ENCODE assay signal across 25 cellular contexts in the genomic region with DNA sequence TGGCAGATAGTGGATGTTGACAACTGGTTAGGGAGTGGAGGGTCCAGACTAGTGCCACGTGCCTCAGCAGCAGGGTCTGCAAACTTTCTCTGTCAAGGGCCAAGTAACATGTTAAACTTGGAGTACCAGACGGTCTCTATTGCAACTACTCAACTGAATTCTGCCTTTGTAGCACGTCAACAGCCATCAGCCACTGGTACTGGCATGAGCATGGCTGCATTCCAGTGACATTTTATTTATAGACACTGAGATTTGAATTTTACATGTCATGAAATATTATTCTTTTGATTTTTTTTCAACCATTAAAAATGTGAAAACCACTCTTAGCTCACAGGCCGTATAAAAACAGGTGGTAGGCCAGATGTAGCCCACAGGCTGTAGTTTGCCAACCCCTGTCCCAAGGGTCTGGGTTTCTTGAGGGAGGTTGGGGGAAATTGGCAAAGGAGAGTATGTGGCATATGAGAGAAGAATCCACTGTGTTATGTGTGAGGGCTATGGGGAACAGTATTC.
DNase-seq lines count a peak whose midpoint lies in the region; ATAC-seq and TF ChIP-seq lines count a peak whose summit lies in the region.
"Had no signal": no experiment of that assay in that cellular context is flagged by ENCODE, and none has a peak within 500 bp of the region (broad histone marks: within the 10 kb centered on the region; RNA-seq: fewer than 3 reads in every experiment).

No MANE protein-coding gene starts in this region.

- no peaks in the 10 kb centered on the region for H3K36me3 Mint-ChIP-seq in endothelial cell (ENCODE audit: low read depth, unreplicated experiment)
- H3K36me3 Mint-ChIP-seq: WTC11 had no signal

- H3K4me3 Mint-ChIP-seq in endothelial cell (ENCODE audit: unreplicated experiment), result no peak overlapping the region
- H3K4me3 Mint-ChIP-seq: activated CD8-positive, alpha-beta T cell treated with anti-CD3 and anti-CD28 coated beads for 36 hours; activated T-cell treated with anti-CD3 and anti-CD28 coated beads, Interleukin-2, amount 50 U/mL, for 24 hours; effector memory CD8-positive, alpha-beta T cell; neural progenitor cell; T-helper 2 cell treated with Interferon-gamma antibody and Interleukin-4, amounts not matched to agents 5 μg/mL and 100 μg/mL, for 36 hours; WTC11 had no signal

- H3K36me3 ChIP-seq in BLaER1 (peaks cover 15% of the 10 kb centered on the region), left ventricle myocardium inferior (no peaks in the 10 kb centered on the region), skeletal muscle tissue (ENCODE audit: control insufficient read depth in 3 of 3, insufficient read depth in 3 of 3, low read length in 3 of 3) (peaks cover 0 to 7% (median 5%) of the 10 kb centered on the region in 3 donors), upper lobe of right lung (no peaks in the 10 kb centered on the region)
- H3K36me3 ChIP-seq: left lung, neural progenitor cell, prostate gland had no signal

- H4K20me1 ChIP-seq in BLaER1, result no peaks in the 10 kb centered on the region

- H3K4me1 Mint-ChIP-seq in endothelial cell (ENCODE audit: unreplicated experiment), result no peaks in the 10 kb centered on the region

- no peak overlapping the region for H3K27ac Mint-ChIP-seq in endothelial cell (ENCODE audit: unreplicated experiment)
- H3K27ac Mint-ChIP-seq: activated CD8-positive, alpha-beta T cell treated with anti-CD3 and anti-CD28 coated beads for 36 hours; activated T-cell treated with anti-CD3 and anti-CD28 coated beads, Interleukin-2, amount 50 U/mL, for 24 hours; effector memory CD8-positive, alpha-beta T cell; neural progenitor cell; T-helper 2 cell treated with Interferon-gamma antibody and Interleukin-4, amounts not matched to agents 5 μg/mL and 100 μg/mL, for 36 hours; WTC11 had no signal

- H3K9me3 Mint-ChIP-seq in endothelial cell (ENCODE audit: unreplicated experiment), result no peaks in the 10 kb centered on the region
- H3K9me3 Mint-ChIP-seq: activated CD8-positive, alpha-beta T cell treated with anti-CD3 and anti-CD28 coated beads for 36 hours; activated T-cell treated with anti-CD3 and anti-CD28 coated beads, Interleukin-2, amount 50 U/mL, for 24 hours; effector memory CD8-positive, alpha-beta T cell; neural progenitor cell; T-helper 2 cell treated with Interferon-gamma antibody and Interleukin-4, amounts not matched to agents 5 μg/mL and 100 μg/mL, for 36 hours; WTC11 had no signal

- H3K4me2 ChIP-seq in BLaER1, result peak overlapping the region; percentile 70
- H3K4me2 ChIP-seq: KMS-11, neural progenitor cell had no signal

- no peak for TF ChIP-seq CTCF in left ventricle myocardium inferior (IDR thresholded peaks at IDR 0.05; ENCODE audit: borderline replicate concordance)
- TF ChIP-seq CTCF in upper lobe of right lung (IDR thresholded peaks at IDR 0.05), result no peak
- no peak for TF ChIP-seq CTCF in endothelial cell (IDR thresholded peaks at IDR 0.05; ENCODE audit: unreplicated experiment)

- H3K4me3 ChIP-seq in BLaER1, result 0 out of 2 replicates have a peak overlapping the region, but pooled peaks have one; percentile 15
- no peak overlapping the region for H3K4me3 ChIP-seq in left ventricle myocardium inferior
- H3K4me3 ChIP-seq in skeletal muscle tissue (ENCODE audit: low read length in 3 of 3), result no peak overlapping the region
- H3K4me3 ChIP-seq in upper lobe of right lung, result no peak overlapping the region
- H3K4me3 ChIP-seq: left lung, mucosa of descending colon, neural progenitor cell, prostate gland, SK-N-MC had no signal

- H3K27ac ChIP-seq in BLaER1, result peak overlapping the region; percentile 62
- H3K27ac ChIP-seq in left ventricle myocardium inferior (replicated peaks), result peak overlapping the region; percentile 90
- peak overlapping the region; percentile 5 for H3K27ac ChIP-seq in skeletal muscle tissue (ENCODE audit: low read depth, low read length)
- no peak overlapping the region for H3K27ac ChIP-seq in upper lobe of right lung
- H3K27ac ChIP-seq: C4-2B, KMS-11, left lung, neural progenitor cell, prostate gland, SK-N-MC had no signal

- peaks cover 44% of the 10 kb centered on the region for H3K9me3 ChIP-seq in BLaER1
- H3K9me3 ChIP-seq in left ventricle myocardium inferior (replicated peaks), result no peaks in the 10 kb centered on the region
- no peaks in the 10 kb centered on the region for H3K9me3 ChIP-seq in skeletal muscle tissue (ENCODE audit: control insufficient read depth in 3 of 3, low read length in 3 of 3)
- no peaks in the 10 kb centered on the region for H3K9me3 ChIP-seq in upper lobe of right lung
- H3K9me3 ChIP-seq: left lung, mucosa of descending colon, prostate gland had no signal

- H3K9ac ChIP-seq in BLaER1 (no peak overlapping the region), skeletal muscle tissue (ENCODE audit: low read depth in 1 of 3, low read length in 3 of 3) (no peak overlapping the region)
- H3K9ac ChIP-seq: KMS-11, neural progenitor cell had no signal

- H3K4me1 ChIP-seq in BLaER1 (peaks cover 79% of the 10 kb centered on the region), left ventricle myocardium inferior (peaks cover 97% of the 10 kb centered on the region), skeletal muscle tissue (ENCODE audit: control insufficient read depth in 3 of 3, insufficient read depth in 3 of 3, low read length in 3 of 3) (peaks cover 7 to 19% (median 10%) of the 10 kb centered on the region in 3 donors), upper lobe of right lung (peaks cover 4% of the 10 kb centered on the region)
- H3K4me1 ChIP-seq: left lung, prostate gland had no signal

- peak; percentile 75 for DNase-seq in NCI-H446 treated with DMSO at 0.1 percent for 48 hours (lab: John Stamatoyannopoulos, UW)
- DNase-seq in left ventricle myocardium inferior, result peak; percentile 20
- DNase-seq in upper lobe of right lung, result no peak
- DNase-seq in endothelial cell (ENCODE audit: low spot score), result no peak
- no peak for DNase-seq in activated naive CD4-positive, alpha-beta T cell (lab: John Stamatoyannopoulos, UW)
- DNase-seq: activated CD8-positive, alpha-beta T cell treated with anti-CD3 and anti-CD28 coated beads for 36 hours; activated naive CD4-positive, alpha-beta T cell treated with anti-CD3 and anti-CD28 coated beads, Interleukin-2, amount 50 U/mL, for 16 hours; activated T-cell treated with anti-CD3 and anti-CD28 coated beads, Interleukin-2, amount 50 U/mL, for 24 hours; effector memory CD8-positive, alpha-beta T cell; left lung; mucosa of descending colon; MV-4-11; NCI-H2029 treated with DMSO at 0.1 percent for 48 hours; NCI-H510A; stimulated activated CD4-positive, alpha-beta T cell treated with anti-CD3 and anti-CD28 coated beads, Interleukin-12 subunit alpha, Interleukin-12 subunit beta, amount 100 ng/mL, for 4 hours had no signal

- H3K27me3 ChIP-seq in BLaER1, result no peaks in the 10 kb centered on the region
- H3K27me3 ChIP-seq in left ventricle myocardium inferior (ENCODE audit: low read depth), result no peaks in the 10 kb centered on the region
- H3K27me3 ChIP-seq in skeletal muscle tissue (ENCODE audit: control insufficient read depth in 3 of 3, insufficient read depth in 3 of 3, low read length in 3 of 3), result no peaks in the 10 kb centered on the region
- H3K27me3 ChIP-seq in upper lobe of right lung, result no peaks in the 10 kb centered on the region
- H3K27me3 ChIP-seq: left lung, neural progenitor cell had no signal

- intact Hi-C loops in left ventricle myocardium inferior (cut with micrococcal nuclease), result no loop called here
- intact Hi-C loops in upper lobe of right lung (cut with DNase I), result no loop called here

- no peaks in the 10 kb centered on the region for H3K27me3 Mint-ChIP-seq in endothelial cell (ENCODE audit: unreplicated experiment)

- ATAC-seq in upper lobe of right lung, result no peak
- ATAC-seq in HG03196 (IDR thresholded peaks at IDR 0.05; ENCODE audit: unreplicated experiment), result no peak
- ATAC-seq: activated CD8-positive, alpha-beta T cell treated with anti-CD3 and anti-CD28 coated beads for 36 hours; effector memory CD8-positive, alpha-beta T cell; left lung; WTC11 had no signal

Comparison
In these comparisons a context has a peak if more than half of its experiments do, and no peak if none do; other contexts are left out.
1. DNase-seq: peak in NCI-H446 treated with DMSO at 0.1 percent for 48 hours (single experiment) and left ventricle myocardium inferior (single experiment); none in upper lobe of right lung (single experiment), endothelial cell (single experiment) and activated naive CD4-positive, alpha-beta T cell (0 of 4).